ENCODE assay signal across 8 cellular contexts in genomic region chr7:72626444-72627011, GRCh38.
DNase-seq lines count a peak whose midpoint lies in the region; ATAC-seq, FAIRE-seq and TF ChIP-seq lines count a peak whose summit lies in the region.
"Not testable (repeated sequence)": the region's sequence is repeated elsewhere in the genome, so short reads cannot be mapped to it uniquely, and the experiment has no call there.

No MANE protein-coding gene starts in this region.

- not testable (repeated sequence) for H3K27me3 ChIP-seq in KMS-11 (ENCODE audit: insufficient read depth, low read depth)

- H3K4me1 ChIP-seq in KMS-11 (ENCODE audit: low read depth, poor library complexity, severe bottlenecking), result peaks cover 83% of the 10 kb centered on the region

- ATAC-seq in GM18502 (IDR thresholded peaks at IDR 0.05; ENCODE audit: poor library complexity, unreplicated experiment), result peak; percentile 31
- ATAC-seq in GM19025 (IDR thresholded peaks at IDR 0.05; ENCODE audit: low read depth, unreplicated experiment), result peak; percentile 15
- ATAC-seq in GM21529 (IDR thresholded peaks at IDR 0.05; ENCODE audit: unreplicated experiment), result peak; percentile 27
- ATAC-seq in HG02571 (IDR thresholded peaks at IDR 0.05; ENCODE audit: unreplicated experiment), result peak; percentile 6
- peak; percentile 17 for ATAC-seq in HG03064 (IDR thresholded peaks at IDR 0.05; ENCODE audit: low read depth, unreplicated experiment)

- peak overlapping the region; percentile 29 for H3K27ac Mint-ChIP-seq in chondrocyte (ENCODE audit: unreplicated experiment)

- not testable (repeated sequence) for H3K4me1 Mint-ChIP-seq in chondrocyte (ENCODE audit: low read depth)

- H3K4me2 ChIP-seq in KMS-11, result peak overlapping the region; percentile 64

- not testable (repeated sequence) for H3K36me3 ChIP-seq in KMS-11 (ENCODE audit: insufficient read depth)

- H3K4me3 ChIP-seq in KMS-11 (IDR thresholded peaks at IDR 0.05; ENCODE audit: insufficient read depth, low read depth, low read length), result not testable (repeated sequence)

- peak; percentile 58 for FAIRE-seq in urothelium cell line (lab: Jason Lieb, UNC)

- peaks cover 27% of the 10 kb centered on the region; the same call in 1 of the 2 replicates for H3K79me2 ChIP-seq in KMS-11 (ENCODE audit: insufficient read depth, low read depth)

- H3K4me3 Mint-ChIP-seq in chondrocyte (ENCODE audit: unreplicated experiment), result not testable (repeated sequence)

- not testable (repeated sequence) for H2AFZ ChIP-seq in KMS-11 (ENCODE audit: low read depth)

- not testable (repeated sequence) for TF ChIP-seq CTCF in KMS-11 (conservative IDR thresholded peaks at IDR 0.05; ENCODE audit: low read depth, low read length); chondrocyte (IDR thresholded peaks at IDR 0.05)

- DNase-seq in chondrocyte (ENCODE audit: low spot score); urothelium cell line (ENCODE audit: low spot score): not testable (repeated sequence)

- peak overlapping the region; percentile 85 for H3K27ac ChIP-seq in KMS-11

- H3K27me3 Mint-ChIP-seq in chondrocyte (ENCODE audit: low read depth), result not testable (repeated sequence)

- not testable (repeated sequence) for H3K36me3 Mint-ChIP-seq in chondrocyte (ENCODE audit: low read depth)

- H4K20me1 ChIP-seq in KMS-11 (ENCODE audit: insufficient read depth), result not testable (repeated sequence)

- H3K9me3 Mint-ChIP-seq in chondrocyte (ENCODE audit: low read depth), result not testable (repeated sequence)

- H3K9ac ChIP-seq in KMS-11, result peak overlapping the region; percentile 48; the same call in 1 of the 2 replicates
